Comparison of ENCODE assay signal across 22 cellular contexts in the genomic region with DNA sequence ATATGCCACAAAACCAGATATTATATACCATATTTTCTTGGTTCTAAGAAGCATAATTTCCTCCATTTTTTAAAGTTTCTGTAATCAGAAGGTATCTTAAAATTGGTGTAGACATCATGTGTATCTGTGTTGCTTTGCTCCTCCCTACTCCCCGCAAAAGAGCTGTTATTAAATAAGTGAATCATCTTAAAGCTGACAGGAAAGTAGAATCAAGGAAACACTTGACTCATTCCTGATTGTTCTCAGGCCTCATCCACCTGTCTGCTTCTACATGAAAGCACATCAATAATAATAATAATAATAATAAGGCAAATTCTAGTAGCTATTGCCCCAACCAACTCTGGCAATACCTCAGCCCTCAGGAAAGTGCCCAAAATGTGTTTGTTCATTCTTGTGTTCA. TPM values are rescaled to one million over a fixed set of nuclear protein-coding genes. Genes with fewer than 3 reads are reported as not detected.
DNase-seq lines count a peak whose midpoint lies in the region; ATAC-seq, FAIRE-seq and TF ChIP-seq lines count a peak whose summit lies in the region.
"Had no signal": no experiment of that assay in that cellular context is flagged by ENCODE, and none has a peak within 500 bp of the region (broad histone marks: within the 10 kb centered on the region; RNA-seq: fewer than 3 reads in every experiment).

No MANE protein-coding gene starts in this region.

- H3K36me3 Mint-ChIP-seq in MCF 10A (ENCODE audit: insufficient read depth, unreplicated experiment) (no peaks in the 10 kb centered on the region), astrocyte (ENCODE audit: low read depth, unreplicated experiment) (no peaks in the 10 kb centered on the region)
- H3K36me3 Mint-ChIP-seq: activated CD8-positive, alpha-beta memory T cell treated with anti-CD3 and anti-CD28 coated beads, Interleukin-2, amount 10 ng/mL, durations not matched to agents 7 days and 5 days had no signal

- H3K27ac ChIP-seq in breast epithelium: no peak overlapping the region
- H3K27ac ChIP-seq in astrocyte (ENCODE audit: low read depth, low read length): peak overlapping the region; percentile 99
- H3K27ac ChIP-seq in colonic mucosa: no peak overlapping the region
- H3K27ac ChIP-seq: WERI-Rb-1 had no signal

- no peaks in the 10 kb centered on the region for H3K79me2 ChIP-seq in astrocyte (ENCODE audit: insufficient read depth, low read length)

- H3K4me1 ChIP-seq in breast epithelium: no peaks in the 10 kb centered on the region
- H3K4me1 ChIP-seq in astrocyte (ENCODE audit: insufficient read depth, low read length): peaks cover 37% of the 10 kb centered on the region
- no peaks in the 10 kb centered on the region for H3K4me1 ChIP-seq in colonic mucosa

- TF ChIP-seq CTCF in MCF 10A (IDR thresholded peaks at IDR 0.05; ENCODE audit: unreplicated experiment) (no peak), breast epithelium (IDR thresholded peaks at IDR 0.05) (no peak), astrocyte (IDR thresholded peaks at IDR 0.05; ENCODE audit: insufficient read depth, low read depth, low read length) (no peak), colonic mucosa (IDR thresholded peaks at IDR 0.05) (no peak)

- H3K9me3 ChIP-seq in breast epithelium: peaks cover 0 to 5% of the 10 kb centered on the region in 2 donors
- H3K9me3 ChIP-seq in astrocyte (ENCODE audit: insufficient read depth, low read depth, low read length): peaks cover 3% of the 10 kb centered on the region
- H3K9me3 ChIP-seq in colonic mucosa: no peaks in the 10 kb centered on the region

- TF ChIP-seq POLR2A in breast epithelium (IDR thresholded peaks at IDR 0.05) (no peak), erythroblast (IDR thresholded peaks at IDR 0.05; ENCODE audit: low read length) (no peak)

- H3K4me3 ChIP-seq in breast epithelium (no peak overlapping the region), astrocyte (ENCODE audit: insufficient read depth, low read depth, low read length) (no peak overlapping the region), colonic mucosa (no peak overlapping the region)
- H3K4me3 ChIP-seq: GM23338 had no signal

- ATAC-seq in esophagus mucosa: no peak
- no peak for ATAC-seq in GM21528 (IDR thresholded peaks at IDR 0.05; ENCODE audit: low FRiP score, unreplicated experiment)
- ATAC-seq: activated CD8-positive, alpha-beta memory T cell treated with anti-CD3 and anti-CD28 coated beads, Interleukin-2, amount 10 ng/mL, durations not matched to agents 7 days and 5 days; GM23338 had no signal

- CTCF ChIA-PET in MCF 10A (lab: Yijun Ruan, JAX): interaction anchor here (0.8 kb wide), 1 partner anchor 639 kb away, joined by 3 read pairs; no protein-coding TSS in a partner anchor

- H2AFZ ChIP-seq in astrocyte (ENCODE audit: low read depth, low read length): no peak overlapping the region
- H2AFZ ChIP-seq: GM23338 had no signal

- no peak for FAIRE-seq in astrocyte (lab: Jason Lieb, UNC)
- FAIRE-seq: islet of Langerhans had no signal

- H3K4me2 ChIP-seq in astrocyte (ENCODE audit: low read length): peak overlapping the region; percentile 70
- H3K4me2 ChIP-seq: GM23338 had no signal

- BruUV-seq in MCF 10A (replicated peaks; lab: Mats Ljungman, UMichigan): no TSS peak

- H3K4me1 Mint-ChIP-seq in MCF 10A (ENCODE audit: insufficient read depth, unreplicated experiment) (peaks cover 15% of the 10 kb centered on the region), astrocyte (ENCODE audit: low read depth, unreplicated experiment) (peaks cover 32% of the 10 kb centered on the region)
- H3K4me1 Mint-ChIP-seq: activated CD4-positive, alpha-beta T cell treated with anti-CD3 and anti-CD28 coated beads, Interleukin-2, amount 10 ng/mL, durations not matched to agents 7 days and 5 days; GM23338 had no signal

- H3K4me3 Mint-ChIP-seq in MCF 10A (ENCODE audit: unreplicated experiment): no peak overlapping the region
- H3K4me3 Mint-ChIP-seq in astrocyte (ENCODE audit: unreplicated experiment): no peak overlapping the region
- H3K4me3 Mint-ChIP-seq: activated CD4-positive, alpha-beta T cell treated with anti-CD3 and anti-CD28 coated beads, Interleukin-2, amount 10 ng/mL, durations not matched to agents 7 days and 5 days; activated CD8-positive, alpha-beta memory T cell treated with anti-CD3 and anti-CD28 coated beads, Interleukin-2, amount 10 ng/mL, durations not matched to agents 7 days and 5 days; activated naive CD4-positive, alpha-beta T cell treated with anti-CD3 and anti-CD28 coated beads for 36 hours; CD4-positive, alpha-beta T cell; GM23338; neural crest cell had no signal

- intact Hi-C loops in MCF 10A (cut with micrococcal nuclease): no loop called here
- intact Hi-C loops in breast epithelium (cut with DNase I; ENCODE audit: low total_unique reads): no loop called here
- intact Hi-C loops in colonic mucosa (cut with DNase I): no loop called here

- H3K9ac ChIP-seq in astrocyte (ENCODE audit: low read length) (peak overlapping the region; percentile 76), colonic mucosa (ENCODE audit: low read depth in 2 of 2, low read length in 2 of 2) (no peak overlapping the region)

- H3K27ac Mint-ChIP-seq in MCF 10A (ENCODE audit: low read depth, unreplicated experiment) (no peak overlapping the region), astrocyte (ENCODE audit: unreplicated experiment) (peak overlapping the region; percentile 98)
- H3K27ac Mint-ChIP-seq: activated CD4-positive, alpha-beta T cell treated with anti-CD3 and anti-CD28 coated beads, Interleukin-2, amount 10 ng/mL, durations not matched to agents 7 days and 5 days; activated CD8-positive, alpha-beta memory T cell treated with anti-CD3 and anti-CD28 coated beads, Interleukin-2, amount 10 ng/mL, durations not matched to agents 7 days and 5 days; activated naive CD4-positive, alpha-beta T cell treated with anti-CD3 and anti-CD28 coated beads for 36 hours; CD4-positive, alpha-beta T cell; GM23338 had no signal

- H3K36me3 ChIP-seq in breast epithelium: no peaks in the 10 kb centered on the region
- H3K36me3 ChIP-seq in astrocyte (ENCODE audit: insufficient read depth, low read length): no peaks in the 10 kb centered on the region
- H3K36me3 ChIP-seq in colonic mucosa: no peaks in the 10 kb centered on the region
- H3K36me3 ChIP-seq: WERI-Rb-1 had no signal

- H3K9me3 Mint-ChIP-seq in MCF 10A (ENCODE audit: unreplicated experiment): no peaks in the 10 kb centered on the region
- peaks cover 9% of the 10 kb centered on the region for H3K9me3 Mint-ChIP-seq in astrocyte (ENCODE audit: unreplicated experiment)

- DNase-seq in MCF 10A (ENCODE audit: unreplicated experiment): peak; percentile 2
- DNase-seq in breast epithelium (ENCODE audit: low spot score in 2 of 2): no peak
- DNase-seq in astrocyte (ENCODE audit: low read depth): peak; percentile 63
- DNase-seq in glomerular visceral epithelial cell (ENCODE audit: extremely low spot score): peak; percentile 38
- DNase-seq in erythroblast (lab: John Stamatoyannopoulos, UW): no peak
- DNase-seq in colonic mucosa: no peak
- DNase-seq: 8988T; activated CD4-positive, alpha-beta T cell treated with anti-CD3 and anti-CD28 coated beads, Interleukin-2, amount 10 ng/mL, durations not matched to agents 7 days and 5 days; activated CD8-positive, alpha-beta memory T cell treated with anti-CD3 and anti-CD28 coated beads, Interleukin-2, amount 10 ng/mL, durations not matched to agents 7 days and 5 days; activated naive CD4-positive, alpha-beta T cell treated with anti-CD3 and anti-CD28 coated beads for 36 hours; CD4-positive, alpha-beta T cell; GDM1; KG1; NCI-H1092 treated with DMSO at 0.1 percent for 48 hours; NCI-H2029 treated with DMSO at 0.1 percent for 48 hours; WERI-Rb-1 had no signal

- H3K27me3 ChIP-seq in breast epithelium (no peaks in the 10 kb centered on the region), astrocyte (ENCODE audit: insufficient read depth, low read length) (no peaks in the 10 kb centered on the region), colonic mucosa (no peaks in the 10 kb centered on the region)

- H3K27me3 Mint-ChIP-seq in MCF 10A (ENCODE audit: insufficient read depth, unreplicated experiment): no peaks in the 10 kb centered on the region
- H3K27me3 Mint-ChIP-seq in astrocyte (ENCODE audit: low read depth, unreplicated experiment): no peaks in the 10 kb centered on the region
- H3K27me3 Mint-ChIP-seq: activated CD4-positive, alpha-beta T cell treated with anti-CD3 and anti-CD28 coated beads, Interleukin-2, amount 10 ng/mL, durations not matched to agents 7 days and 5 days; activated CD8-positive, alpha-beta memory T cell treated with anti-CD3 and anti-CD28 coated beads, Interleukin-2, amount 10 ng/mL, durations not matched to agents 7 days and 5 days; CD4-positive, alpha-beta T cell had no signal

- H4K20me1 ChIP-seq in astrocyte (ENCODE audit: insufficient read depth, low read length): no peaks in the 10 kb centered on the region

- POLR2A ChIA-PET in MCF 10A (lab: Yijun Ruan, JAX): interaction anchor here (0.5 to 0.8 kb wide), 3 partner anchors 12 to 759 kb away, joined by 3 read pairs; no protein-coding TSS in a partner anchor

RNA-seq across cellular contexts. Expression of gene GUCY1A2, which starts 26.2 kb away (rescaled TPM):
- total RNA-seq in MCF 10A (2022): 0.09 and 0.12 TPM in 2 replicates
- total RNA-seq in breast epithelium: 1 to 10 TPM; 3.2 to 5.3 (median 4.9) TPM
- total RNA-seq in astrocyte: 17.8 and 18.1 TPM in 2 replicates
- 0.84 TPM for total RNA-seq in esophagus mucosa
- 1 to 10 TPM in 1 of 2 donors, under 1 TPM in 1; 0.77 to 1.2 TPM for total RNA-seq in colonic mucosa
- total RNA-seq: activated CD4-positive, alpha-beta T cell treated with anti-CD3 and anti-CD28 coated beads, Interleukin-2, amount 10 ng/mL, durations not matched to agents 7 days and 5 days; activated CD8-positive, alpha-beta memory T cell treated with anti-CD3 and anti-CD28 coated beads, Interleukin-2, amount 10 ng/mL, durations not matched to agents 7 days and 5 days; activated naive CD4-positive, alpha-beta T cell treated with anti-CD3 and anti-CD28 coated beads for 36 hours; CD4-positive, alpha-beta T cell; HT-29 had no signal

Comparison
In these comparisons a context has a peak if more than half of its experiments do, and no peak if none do; other contexts are left out.
1. DNase-seq: peak in MCF 10A (single experiment), astrocyte (single experiment) and glomerular visceral epithelial cell (single experiment); none in breast epithelium (0 of 2), erythroblast (0 of 2) and colonic mucosa (single experiment).